In genomic region chr11:67374571-67375276, GRCh38 we compare ENCODE assay signal across 9 cellular contexts. TPM values are rescaled to one million over a fixed set of nuclear protein-coding genes. Genes with fewer than 3 reads are reported as not detected.
DNase-seq lines count a peak whose midpoint lies in the region; ATAC-seq and TF ChIP-seq lines count a peak whose summit lies in the region.
"Had no signal": no experiment of that assay in that cellular context is flagged by ENCODE, and none has a peak within 500 bp of the region (broad histone marks: within the 10 kb centered on the region; RNA-seq: fewer than 3 reads in every experiment).

No MANE protein-coding gene starts in this region.

- BruUV-seq in A673 (replicated peaks; lab: Mats Ljungman, UMichigan), result no TSS peak

- DNase-seq in GM03348 (ENCODE audit: low spot score), result peak; percentile 47
- DNase-seq in SK-N-SH, result no peak
- DNase-seq in foreskin fibroblast, result peak in 1 of 2 donors; percentile 64
- no peak for DNase-seq in skeletal muscle cell (ENCODE audit: low read depth)
- DNase-seq in dermis blood vessel endothelial cell, result no peak
- no peak for DNase-seq in A673 (ENCODE audit: low spot score)
- DNase-seq: stimulated activated CD4-positive, alpha-beta T cell treated with anti-CD3 and anti-CD28 coated beads, Interleukin-2, amount 100 ng/mL, for 48 hours had no signal

- H3K4me2 ChIP-seq in SK-N-SH, result peak overlapping the region; percentile 77

- H3K9me3 ChIP-seq in SK-N-SH, result no peaks in the 10 kb centered on the region
- no peaks in the 10 kb centered on the region for H3K9me3 ChIP-seq in A673 (ENCODE audit: low read depth, low read length, poor library complexity, severe bottlenecking)

- no peak for TF ChIP-seq RAD21 in SK-N-SH (IDR thresholded peaks at IDR 0.05; ENCODE audit: low read length)

- H3K4me3 ChIP-seq in SK-N-SH (ENCODE audit: low read depth in 2 of 2, low read length in 1 of 2) (peak overlapping the region; percentile 61 to 83; a peak in 3 of 4 replicates), foreskin fibroblast (ENCODE audit: low read depth in 1 of 2, low read length in 2 of 2) (peak overlapping the region; percentile 67 to 69), skeletal muscle cell (ENCODE audit: low read depth, low read length) (peak overlapping the region; percentile 67), A673 (ENCODE audit: low read depth, low read length, poor library complexity, severe bottlenecking) (no peak overlapping the region)

- peak overlapping the region; percentile 100 for H3K9ac ChIP-seq in SK-N-SH

- peaks cover 19% of the 10 kb centered on the region for H3F3A ChIP-seq in SK-N-SH (replicated peaks; ENCODE audit: insufficient read depth)

- 16% methylated on average over 7 of the region's 9 CpGs for WGBS in SK-N-SH (ENCODE audit: low lambda C conversion rate)

- ATAC-seq in GM18520 (IDR thresholded peaks at IDR 0.05; ENCODE audit: unreplicated experiment) (no peak), GM19023 (IDR thresholded peaks at IDR 0.05; ENCODE audit: unreplicated experiment) (no peak)

- no peaks in the 10 kb centered on the region for H3K9me2 ChIP-seq in SK-N-SH

- H3K27ac ChIP-seq in SK-N-SH (ENCODE audit: low read depth in 2 of 2, low read length in 1 of 2) (peak overlapping the region; percentile 67 to 96; a peak in 3 of 4 replicates), A673 (ENCODE audit: low read depth, low read length, poor library complexity, severe bottlenecking) (no peak overlapping the region)

- no peak overlapping the region for H2AFZ ChIP-seq in SK-N-SH (ENCODE audit: low read depth)

- H4K20me1 ChIP-seq in SK-N-SH (ENCODE audit: insufficient read depth), result peaks cover 21% of the 10 kb centered on the region

- peaks cover 36% of the 10 kb centered on the region for H3K79me2 ChIP-seq in SK-N-SH (ENCODE audit: insufficient read depth)

- TF ChIP-seq CTCF in SK-N-SH (IDR thresholded peaks at IDR 0.05), result no peak
- TF ChIP-seq CTCF in foreskin fibroblast (IDR thresholded peaks at IDR 0.05; ENCODE audit: low read depth, low read length), result no peak
- TF ChIP-seq CTCF in A673 (conservative IDR thresholded peaks at IDR 0.05; ENCODE audit: low read depth, low read length), result no peak

- H3K36me3 ChIP-seq in SK-N-SH (replicated peaks in 1 of 2; ENCODE audit: control insufficient read depth in 1 of 2, insufficient read depth in 2 of 2, low read length in 1 of 2), result no peaks in the 10 kb centered on the region
- H3K36me3 ChIP-seq in A673 (ENCODE audit: insufficient read depth, low read length, poor library complexity, severe bottlenecking), result no peaks in the 10 kb centered on the region

- POLR2A ChIA-PET in SK-N-SH (lab: Yijun Ruan, JAX), result interaction anchor here (1.4 kb wide), 1 partner anchor 134 kb away, joined by 4 read pairs; no protein-coding TSS in a partner anchor
- POLR2A ChIA-PET in A673 (lab: Charles Lee; ENCODE audit: low non-redundant PET), result interaction anchor here (0.6 kb wide), 1 partner anchor 28 kb away, joined by 3 read pairs; no protein-coding TSS in a partner anchor

- H3K4me1 ChIP-seq in SK-N-SH (ENCODE audit: control insufficient read depth in 1 of 2, insufficient read depth in 2 of 2, low read depth in 1 of 2, low read length in 1 of 2), result peaks cover 45 to 53% of the 10 kb centered on the region in 2 experiments; a peak in 3 of 4 replicates
- peaks cover 36% of the 10 kb centered on the region for H3K4me1 ChIP-seq in A673 (ENCODE audit: insufficient read depth, low read length, poor library complexity, severe bottlenecking)

- CTCF ChIA-PET in SK-N-SH (lab: Yijun Ruan, JAX), result interaction anchor here (0.9 to 19.7 kb wide), 9 partner anchors 7 to 113 kb away, joined by 3 to 955 read pairs (median 10); partner anchors contain the start of gene POLD4
- CTCF ChIA-PET in A673 (lab: Charles Lee), result interaction anchor here (1.5 to 1.7 kb wide), 2 partner anchors 18 to 27 kb away, joined by 9 to 18 read pairs; partner anchors contain the start of gene PPP1CA

- no peaks in the 10 kb centered on the region for H3K27me3 ChIP-seq in SK-N-SH (ENCODE audit: insufficient read depth)
- no peaks in the 10 kb centered on the region for H3K27me3 ChIP-seq in A673 (replicated peaks; ENCODE audit: insufficient read depth, low read depth, low read length, poor library complexity)

- intact Hi-C loops in A673 (cut with micrococcal nuclease; ENCODE audit: unreplicated experiment), result no loop called here

- TF ChIP-seq EP300 in SK-N-SH (IDR thresholded peaks at IDR 0.05; ENCODE audit: borderline replicate concordance in 1 of 2, low read depth in 1 of 2, low read length in 1 of 2), result peak in 1 of 2 experiments; percentile 11; a peak in 1 of 4 replicates

TF ChIP-seq in SK-N-SH, 30 proteins besides CTCF, POLR2A, EP300 and RAD21:
- TF ChIP-seq YY1 (IDR thresholded peaks at IDR 0.05; ENCODE audit: low read depth), result no peak
- no peak for TF ChIP-seq FOXJ3 (CRISPR knock-in tag; IDR thresholded peaks at IDR 0.05)
- TF ChIP-seq MAX (IDR thresholded peaks at IDR 0.05; ENCODE audit: low read depth), result no peak
- TF ChIP-seq SIN3A (IDR thresholded peaks at IDR 0.05; ENCODE audit: borderline replicate concordance, low read depth, low read length), result no peak
- TF ChIP-seq NFIC (IDR thresholded peaks at IDR 0.05; ENCODE audit: borderline replicate concordance), result no peak; the same call in 1 of the 2 replicates
- TF ChIP-seq GABPA (IDR thresholded peaks at IDR 0.05; ENCODE audit: low read depth), result no peak
- no peak for TF ChIP-seq IRF3 (IDR thresholded peaks at IDR 0.05; ENCODE audit: low read depth, low read length)
- no peak for TF ChIP-seq TCF12 (IDR thresholded peaks at IDR 0.05)
- no peak for TF ChIP-seq POLR2AphosphoS5 (IDR thresholded peaks at IDR 0.05; ENCODE audit: low read depth, low read length)

RNA-seq across cellular contexts. Expression of gene CLCF1, which starts 1.3 kb away (rescaled TPM):
- polyA plus RNA-seq in SK-N-SH (2012; rRNA removed), result 27.0 and 27.7 TPM in 2 replicates
- 13.3 and 17.5 TPM in 2 replicates for polyA plus RNA-seq in SK-N-SH (2012; cell fraction: cytosol; rRNA removed)
- 61.9 and 75.9 TPM in 2 replicates for polyA plus RNA-seq in SK-N-SH (2012; cell fraction: nucleus; rRNA removed)
- total RNA-seq in dermis blood vessel endothelial cell, result 2.0 and 3.0 TPM in 2 replicates
- 0.69 and 0.87 TPM in 2 replicates for total RNA-seq in A673 (2021)

RNA-seq across cellular contexts. Expression of gene RAD9A, which starts 17.1 kb away (rescaled TPM):
- 21.5 and 22.3 TPM in 2 replicates for polyA plus RNA-seq in SK-N-SH (2012; rRNA removed)
- 4.8 and 8.6 TPM in 2 replicates for polyA plus RNA-seq in SK-N-SH (2012; cell fraction: cytosol; rRNA removed)
- polyA plus RNA-seq in SK-N-SH (2012; cell fraction: nucleus; rRNA removed), result 100 and 114 TPM in 2 replicates
- total RNA-seq in dermis blood vessel endothelial cell (5.2 and 5.6 TPM in 2 replicates), A673 (2021) (43.0 and 55.0 TPM in 2 replicates)

RNA-seq across cellular contexts. Expression of gene POLD4, which starts 21.4 kb away (rescaled TPM):
- polyA plus RNA-seq in SK-N-SH (2012; rRNA removed), result 80.4 and 89.4 TPM in 2 replicates
- polyA plus RNA-seq in SK-N-SH (2012; cell fraction: cytosol; rRNA removed), result 38.1 and 46.2 TPM in 2 replicates
- 161 and 245 TPM in 2 replicates for polyA plus RNA-seq in SK-N-SH (2012; cell fraction: nucleus; rRNA removed)
- total RNA-seq in dermis blood vessel endothelial cell (41.8 and 54.1 TPM in 2 replicates), A673 (2021) (13.2 and 14.3 TPM in 2 replicates)

RNA-seq across cellular contexts. Expression of gene PPP1CA, which starts 26.9 kb away (rescaled TPM):
- 210 and 261 TPM in 2 replicates for polyA plus RNA-seq in SK-N-SH (2012; rRNA removed)
- 130 and 175 TPM in 2 replicates for polyA plus RNA-seq in SK-N-SH (2012; cell fraction: cytosol; rRNA removed)
- polyA plus RNA-seq in SK-N-SH (2012; cell fraction: nucleus; rRNA removed), result 181 and 248 TPM in 2 replicates
- total RNA-seq in dermis blood vessel endothelial cell, result 297 and 318 TPM in 2 replicates
- 239 TPM in 2 replicates for total RNA-seq in A673 (2021)

RNA-seq across cellular contexts. Expression of gene TBC1D10C, which starts 29.2 kb away (rescaled TPM):
- 0.05 TPM in 1 of 2 replicates, not detected in the other for polyA plus RNA-seq in SK-N-SH (2012; rRNA removed)
- not detected in 2 replicates for polyA plus RNA-seq in SK-N-SH (2012; cell fraction: cytosol; rRNA removed)
- polyA plus RNA-seq in SK-N-SH (2012; cell fraction: nucleus; rRNA removed), result 0.08 and 0.31 TPM in 2 replicates
- total RNA-seq in dermis blood vessel endothelial cell, result 0.34 and 0.42 TPM in 2 replicates
- not detected in 2 replicates for total RNA-seq in A673 (2021)
